Comparison of ENCODE assay signal across 8 cellular contexts in genomic region chr22:46576556-46577351, GRCh38. TPM values are rescaled to one million over a fixed set of nuclear protein-coding genes. Genes with fewer than 3 reads are reported as not detected.
DNase-seq lines count a peak whose midpoint lies in the region; ATAC-seq and TF ChIP-seq lines count a peak whose summit lies in the region.

No MANE protein-coding gene starts in this region.

- H3K27ac Mint-ChIP-seq in CD4-positive, alpha-beta memory T cell: peak overlapping the region; percentile 55 to 86 (median 83)
- H3K27ac Mint-ChIP-seq in glutamatergic neuron (ENCODE audit: unreplicated experiment) (no peak overlapping the region), progenitor cell of endocrine pancreas (no peak overlapping the region)

- no peak for TF ChIP-seq CTCF in glutamatergic neuron (IDR thresholded peaks at IDR 0.05; ENCODE audit: partially characterized antibody, unreplicated experiment)
- no peak for TF ChIP-seq CTCF in progenitor cell of endocrine pancreas (IDR thresholded peaks at IDR 0.05; ENCODE audit: unreplicated experiment)

- peak overlapping the region; percentile 62 for H3K4me2 ChIP-seq in GM23248 (ENCODE audit: unreplicated experiment)

- POLR2A ChIA-PET in CD4-positive, alpha-beta memory T cell (lab: Charles Lee; ENCODE audit: partially characterized antibody): interaction anchor here (1.0 to 2.4 kb wide), 4 partner anchors 12 to 186 kb away, joined by 3 to 5 read pairs (median 4); partner anchors contain the start of gene TBC1D22A

- no peaks in the 10 kb centered on the region; the same call in 1 of the 2 replicates for H3F3A ChIP-seq in GM23248 (ENCODE audit: insufficient read depth)

- H3K9me3 Mint-ChIP-seq in CD4-positive, alpha-beta memory T cell: peaks cover 0 to 7% (median 5%) of the 10 kb centered on the region in 8 donors
- H3K9me3 Mint-ChIP-seq in glutamatergic neuron (ENCODE audit: unreplicated experiment): peaks cover 20% of the 10 kb centered on the region
- no peaks in the 10 kb centered on the region for H3K9me3 Mint-ChIP-seq in progenitor cell of endocrine pancreas (ENCODE audit: low read depth)

- peaks cover 13 to 54% (median 36%) of the 10 kb centered on the region in 4 donors for H3K4me1 Mint-ChIP-seq in CD4-positive, alpha-beta memory T cell
- peaks cover 33% of the 10 kb centered on the region for H3K4me1 Mint-ChIP-seq in glutamatergic neuron (ENCODE audit: low read depth, unreplicated experiment)
- H3K4me1 Mint-ChIP-seq in progenitor cell of endocrine pancreas (ENCODE audit: low read depth): peaks cover 42% of the 10 kb centered on the region

- peaks cover 26% of the 10 kb centered on the region for H3K4me1 ChIP-seq in CD4-positive, alpha-beta memory T cell (ENCODE audit: insufficient read depth, low read length)
- H3K4me1 ChIP-seq in GM23248 (ENCODE audit: insufficient read depth): peaks cover 7% of the 10 kb centered on the region

- H3K9me3 ChIP-seq in CD4-positive, alpha-beta memory T cell (ENCODE audit: control insufficient read depth in 1 of 2, low read length in 2 of 2): peaks cover 0 to 6% of the 10 kb centered on the region in 2 donors
- no peaks in the 10 kb centered on the region for H3K9me3 ChIP-seq in GM23248 (ENCODE audit: low read depth)

- H3K27me3 ChIP-seq in CD4-positive, alpha-beta memory T cell (ENCODE audit: insufficient read depth, low read length): no peaks in the 10 kb centered on the region
- no peaks in the 10 kb centered on the region for H3K27me3 ChIP-seq in GM23248 (replicated peaks; ENCODE audit: insufficient read depth)

- peak overlapping the region; percentile 44 to 52 for H3K4me3 ChIP-seq in CD4-positive, alpha-beta memory T cell (ENCODE audit: low read length in 2 of 2)
- H3K4me3 ChIP-seq in GM23248: peak overlapping the region; percentile 72

- H3K4me3 Mint-ChIP-seq in CD4-positive, alpha-beta memory T cell: peak overlapping the region; percentile 79 to 91 (median 83)
- peak overlapping the region; percentile 78 for H3K4me3 Mint-ChIP-seq in glutamatergic neuron (ENCODE audit: unreplicated experiment)
- H3K4me3 Mint-ChIP-seq in progenitor cell of endocrine pancreas (ENCODE audit: low read depth): peak overlapping the region; percentile 76

- in situ Hi-C loops in GM23248 (cut with MboI): no loop called here

- peak in 4 of 5 donors; percentile 64 to 76 (median 72) for DNase-seq in CD4-positive, alpha-beta memory T cell
- DNase-seq in GM23248 (peak; percentile 84), RKO (ENCODE audit: low spot score) (peak; percentile 63), glutamatergic neuron (peak; percentile 59), progenitor cell of endocrine pancreas (ENCODE audit: low spot score, unreplicated experiment) (peak; percentile 34)
- peak; percentile 65 for DNase-seq in activated naive CD4-positive, alpha-beta T cell treated with Interleukin-2 at 50 U/mL for 16 hours

- H4K20me1 ChIP-seq in GM23248 (ENCODE audit: insufficient read depth): no peaks in the 10 kb centered on the region

- ATAC-seq in GM19395 (IDR thresholded peaks at IDR 0.05; ENCODE audit: unreplicated experiment) (no peak), HG02610 (IDR thresholded peaks at IDR 0.05; ENCODE audit: unreplicated experiment) (no peak)

- 1 to 2% methylated on average over 52 to 61 of the region's 141 CpGs for whole genome bisulfite sequencing in GM23248 (ENCODE audit: low coverage in 1 of 2, low lambda C conversion rate in 2 of 2, missing lambda C conversion rate in 2 of 2), 2 experiments

- intact Hi-C loops in CD4-positive, alpha-beta memory T cell (cut with micrococcal nuclease): loop anchor here (2.0 to 5.0 kb wide), 2 partner anchors 38 to 96 kb away; no protein-coding TSS in a partner anchor

- no peaks in the 10 kb centered on the region for H3K27me3 Mint-ChIP-seq in CD4-positive, alpha-beta memory T cell
- H3K27me3 Mint-ChIP-seq in glutamatergic neuron (ENCODE audit: unreplicated experiment) (peaks cover 17% of the 10 kb centered on the region), progenitor cell of endocrine pancreas (no peaks in the 10 kb centered on the region)

- peak overlapping the region; percentile 68 for H3K9ac ChIP-seq in GM23248

- no peaks in the 10 kb centered on the region for H3K9me2 ChIP-seq in GM23248 (ENCODE audit: insufficient read depth)

- H3K36me3 Mint-ChIP-seq in CD4-positive, alpha-beta memory T cell: peaks cover 0 to 8% of the 10 kb centered on the region in 2 donors
- H3K36me3 Mint-ChIP-seq in glutamatergic neuron (ENCODE audit: unreplicated experiment): peaks cover 5% of the 10 kb centered on the region
- no peaks in the 10 kb centered on the region for H3K36me3 Mint-ChIP-seq in progenitor cell of endocrine pancreas (ENCODE audit: insufficient read depth)

- CTCF ChIA-PET in CD4-positive, alpha-beta memory T cell (lab: Charles Lee; ENCODE audit: partially characterized antibody): interaction anchor here (1.8 kb wide), 1 partner anchor 14 kb away, joined by 8 read pairs; no protein-coding TSS in a partner anchor

- H2AFZ ChIP-seq in GM23248: peak overlapping the region; percentile 70

- peak overlapping the region; percentile 35 for H3K27ac ChIP-seq in CD4-positive, alpha-beta memory T cell (ENCODE audit: low read depth, low read length)
- no peak overlapping the region for H3K27ac ChIP-seq in GM23248

- H3K36me3 ChIP-seq in CD4-positive, alpha-beta memory T cell (ENCODE audit: insufficient read depth, low read length): no peaks in the 10 kb centered on the region
- H3K36me3 ChIP-seq in GM23248 (ENCODE audit: low read depth): no peaks in the 10 kb centered on the region

- 0 out of 2 replicates have a peak, but pooled peaks cover 15% of the 10 kb centered on the region for H3K79me2 ChIP-seq in GM23248 (ENCODE audit: insufficient read depth)

RNA-seq across cellular contexts. Expression of gene CELSR1, which starts 39.3 kb away (rescaled TPM):
- total RNA-seq in CD4-positive, alpha-beta memory T cell: 1 to 10 TPM in 1 of 2 experiments, under 1 TPM in 1; 0.94 to 1.1 TPM
- polyA plus RNA-seq in CD4-positive, alpha-beta memory T cell: under 1 TPM; 0.47 to 0.67 TPM
- 0.38 and 0.54 TPM in 2 replicates for total RNA-seq in GM23248 (2014; rRNA removed; shearing (Covaris generic))
- 0.15 and 0.23 TPM in 2 replicates for polyA plus RNA-seq in GM23248 (2016; fragmentation: Nextera tagmentation; extraction: Ambion mirVana)
- total RNA-seq in glutamatergic neuron (ENCODE audit: unreplicated experiment) (0.27 TPM), progenitor cell of endocrine pancreas (20.9 and 21.0 TPM in 2 replicates)

RNA-seq across cellular contexts. Expression of gene GRAMD4, which starts 43.4 kb away (rescaled TPM):
- 10 to 100 TPM; 16.1 to 19.6 TPM for total RNA-seq in CD4-positive, alpha-beta memory T cell
- polyA plus RNA-seq in CD4-positive, alpha-beta memory T cell: 1 to 10 TPM in 1 of 2 donors, under 1 TPM in 1; 0.73 to 7.2 TPM
- 10.6 TPM in 2 replicates for total RNA-seq in GM23248 (2014; rRNA removed; shearing (Covaris generic))
- 2.6 and 2.9 TPM in 2 replicates for polyA plus RNA-seq in GM23248 (2016; fragmentation: Nextera tagmentation; extraction: Ambion mirVana)
- total RNA-seq in glutamatergic neuron (ENCODE audit: unreplicated experiment) (85.7 TPM), progenitor cell of endocrine pancreas (68.8 and 74.5 TPM in 2 replicates)

Comparison
In these comparisons a context has a peak if more than half of its experiments do, and no peak if none do; other contexts are left out.
1. DNase-seq: peak in every context shown above with its lines; median percentile 84 in GM23248; 72 in CD4-positive, alpha-beta memory T cell; 65 in activated naive CD4-positive, alpha-beta T cell treated with Interleukin-2 at 50 U/mL for 16 hours; 63 in RKO; 59 in glutamatergic neuron; 34 in progenitor cell of endocrine pancreas.
2. H3K27ac Mint-ChIP-seq: peak in CD4-positive, alpha-beta memory T cell (7 of 7); none in glutamatergic neuron (single experiment) and progenitor cell of endocrine pancreas (single experiment).
3. RNA of gene CELSR1, which starts 39.3 kb away (total RNA-seq): 20.9 to 21.0 TPM in progenitor cell of endocrine pancreas; 0.94 to 1.1 TPM in CD4-positive, alpha-beta memory T cell, 0.38 to 0.54 TPM in GM23248 and 0.27 TPM in glutamatergic neuron (single experiment); every median in the first group is over 10 times any median in the second.
4. Peak in every context shown above with its lines, with median percentiles within 50 percentile points of each other: H3K4me3 Mint-ChIP-seq.